ENCODE assay signal across 11 cellular contexts in the genomic region with DNA sequence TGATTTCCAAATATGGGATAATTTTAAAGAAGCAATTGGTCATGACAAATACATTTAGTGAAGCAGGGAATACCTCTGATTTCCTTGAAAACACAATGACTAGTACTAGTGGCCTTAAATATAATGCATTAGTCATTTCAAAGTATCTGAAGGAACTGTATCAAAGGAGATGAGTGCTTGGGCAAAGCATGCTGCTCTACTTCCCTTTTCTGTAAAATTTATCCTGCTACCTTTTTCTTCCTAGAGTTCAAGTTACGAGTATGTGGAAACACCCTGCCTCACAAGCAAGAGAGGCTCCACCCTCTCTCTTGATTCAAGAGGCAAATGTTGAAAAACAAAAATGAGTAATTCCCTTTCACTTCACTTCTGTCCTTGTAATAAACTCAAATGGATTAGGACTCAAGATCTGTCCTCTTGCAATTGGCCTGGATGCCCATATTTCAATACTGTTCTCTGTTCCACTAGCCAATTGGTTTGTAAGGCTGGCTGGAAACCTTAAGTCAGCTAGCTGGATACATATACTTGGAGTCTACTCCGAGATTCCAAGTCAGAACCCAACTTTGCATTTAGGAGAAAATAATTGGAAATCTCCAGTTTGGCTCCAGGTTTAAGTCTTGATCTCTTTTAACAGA.
DNase-seq lines count a peak whose midpoint lies in the region; ATAC-seq and TF ChIP-seq lines count a peak whose summit lies in the region.
"Had no signal": no experiment of that assay in that cellular context is flagged by ENCODE, and none has a peak within 500 bp of the region (broad histone marks: within the 10 kb centered on the region; RNA-seq: fewer than 3 reads in every experiment).

No MANE protein-coding gene starts in this region.

- 45 to 56% methylated on average over 2 of the region's 2 CpGs for WGBS in upper lobe of left lung, 2 donors

- H3K4me3 ChIP-seq in fibroblast of mammary gland (ENCODE audit: control insufficient read depth, low read depth, low read length) (no peak overlapping the region), upper lobe of left lung (no peak overlapping the region)
- H3K4me3 ChIP-seq: thoracic aorta had no signal

- DNase-seq in HPDE6-E6E7 (ENCODE audit: extremely low spot score) (peak; percentile 50), SIG-M5 treated with dmso at 0.1 percent for 504 hours (lab: John Stamatoyannopoulos, UW; ENCODE audit: unreplicated experiment) (peak; percentile 97), fibroblast of mammary gland (ENCODE audit: low read depth) (peak; percentile 88), upper lobe of left lung (no peak), putamen (ENCODE audit: low spot score) (no peak), iPS-NIHi7 (ENCODE audit: extremely low spot score) (no peak), midbrain (lab: John Stamatoyannopoulos, UW) (no peak)
- DNase-seq: head of caudate nucleus; NCI-H1092 treated with DMSO at 0.1 percent for 48 hours; stimulated activated CD4-positive, alpha-beta T cell treated with anti-CD3 and anti-CD28 coated beads, Interleukin-4, amount 100 ng/mL, for 1 hour had no signal

- H3K27ac ChIP-seq in upper lobe of left lung: no peak overlapping the region
- H3K27ac ChIP-seq: thoracic aorta had no signal

- H3K36me3 ChIP-seq in upper lobe of left lung: no peaks in the 10 kb centered on the region
- H3K36me3 ChIP-seq: thoracic aorta had no signal

- no peak for TF ChIP-seq POLR2A in upper lobe of left lung (IDR thresholded peaks at IDR 0.05)

- H3K9me3 ChIP-seq in upper lobe of left lung: no peaks in the 10 kb centered on the region
- H3K9me3 ChIP-seq: thoracic aorta had no signal

- ATAC-seq in upper lobe of left lung (ENCODE audit: low FRiP score in 2 of 2): peak; percentile 34 to 42

- no peak for TF ChIP-seq CTCF in fibroblast of mammary gland (conservative IDR thresholded peaks at IDR 0.05; ENCODE audit: control insufficient read depth, insufficient read depth, low read depth, low read length)
- no peak for TF ChIP-seq CTCF in upper lobe of left lung (IDR thresholded peaks at IDR 0.05)

- H3K4me1 ChIP-seq in upper lobe of left lung: peaks cover 0 to 19% (median 9%) of the 10 kb centered on the region in 4 donors

- no peak for TF ChIP-seq EP300 in upper lobe of left lung (IDR thresholded peaks at IDR 0.05)

- no peaks in the 10 kb centered on the region for H3K27me3 ChIP-seq in upper lobe of left lung

Comparison
In these comparisons a context has a peak if more than half of its experiments do, and no peak if none do; other contexts are left out.
1. DNase-seq: peak in HPDE6-E6E7 (single experiment), SIG-M5 treated with dmso at 0.1 percent for 504 hours (single experiment) and fibroblast of mammary gland (single experiment); none in upper lobe of left lung (0 of 2), putamen (single experiment), iPS-NIHi7 (single experiment) and midbrain (single experiment).